ENCODE assay signal across 27 cellular contexts in genomic region chr21:40231979-40232378, GRCh38.
"Had no signal": no experiment of that assay in that cellular context is flagged by ENCODE, and none has a peak within 500 bp of the region (broad histone marks: within the 10 kb centered on the region; RNA-seq: fewer than 3 reads in every experiment).

No MANE protein-coding gene starts in this region.

- H3K4me1 ChIP-seq: suprapubic skin, testis, thyroid gland, tibial artery, tibial nerve, transverse colon, upper lobe of left lung, upper lobe of right lung, uterus, vagina had no signal

- H3K4me3 ChIP-seq: stomach, suprapubic skin, testis, thoracic aorta, thyroid gland, tibial artery, tibial nerve, transverse colon, upper lobe of left lung, upper lobe of right lung, uterus, vagina had no signal

- H3K36me3 ChIP-seq: stomach, suprapubic skin, thoracic aorta, thyroid gland, tibial artery, tibial nerve, transverse colon, upper lobe of left lung, upper lobe of right lung, uterus, vagina had no signal

- H3K27me3 ChIP-seq: suprapubic skin, testis, thyroid gland, tibial artery, tibial nerve, transverse colon, upper lobe of left lung, upper lobe of right lung, uterus, vagina had no signal

- H3K9me3 ChIP-seq: stomach, suprapubic skin, testis, thoracic aorta, thyroid gland, tibial artery, tibial nerve, transverse colon, upper lobe of left lung, upper lobe of right lung, uterus, vagina had no signal

- FAIRE-seq: urothelium cell line had no signal

- ATAC-seq: stimulated activated effector memory CD8-positive, alpha-beta T cell treated with anti-CD3 and anti-CD28 coated beads, Interleukin-12 subunit alpha, Interleukin-12 subunit beta, amount 100 ng/mL, for 72 hours; stimulated activated memory B cell treated with anti-CD40 and anti-IgM and Interleukin-4, amounts not matched to agents 10 μg/mL and 1 μg/mL and 100 μg/mL, for 72 hours; stimulated activated naive B cell treated with anti-CD40 and anti-IgM and Interleukin-4, amounts not matched to agents 10 μg/mL and 1 μg/mL and 100 μg/mL, for 72 hours; stimulated activated naive CD8-positive, alpha-beta T cell treated with anti-CD3 and anti-CD28 coated beads, Interleukin-15, amount 100 ng/mL, for 72 hours; stimulated activated naive CD8-positive, alpha-beta T cell treated with anti-CD3 and anti-CD28 coated beads, Interleukin-15, Interleukin-2, amounts not matched to agents 100 U/mL and 50 U/mL, for 24 hours; upper lobe of right lung had no signal

- H3K27ac ChIP-seq: stomach, suprapubic skin, testis, thoracic aorta, thyroid gland, tibial artery, tibial nerve, transverse colon, upper lobe of left lung, upper lobe of right lung, uterus, vagina had no signal

- DNase-seq: stimulated activated CD4-positive, alpha-beta T cell treated with anti-CD3 and anti-CD28 coated beads, Interleukin-2, amount 100 ng/mL, for 48 hours; stimulated activated CD4-positive, alpha-beta T cell treated with anti-CD3 and anti-CD28 coated beads, Interleukin-4, amount 100 ng/mL, for 1 hour; stimulated activated CD4-positive, alpha-beta T cell treated with anti-CD3 and anti-CD28 coated beads, Interleukin-4, amount 100 ng/mL, for 24 hours; stimulated activated CD4-positive, alpha-beta T cell treated with anti-CD3 and anti-CD28 coated beads, Interleukin-4, amount 100 ng/mL, for 4 hours; stimulated activated CD8-positive, alpha-beta memory T cell treated with anti-CD3 and anti-CD28 coated beads, Interleukin-4, amount 100 ng/mL, for 48 hours; stimulated activated naive B cell treated with anti-CD40 and anti-IgM and Interleukin-4, amounts not matched to agents 10 μg/mL and 1 μg/mL and 100 μg/mL, for 72 hours; stimulated activated naive CD4-positive, alpha-beta T cell; stimulated activated naive CD4-positive, alpha-beta T cell treated with Interleukin-2 at 50 U/mL for 16 hours; stimulated activated naive CD8-positive, alpha-beta T cell treated with anti-CD3 and anti-CD28 coated beads, Interleukin-15, amount 100 ng/mL, for 72 hours; stimulated activated naive CD8-positive, alpha-beta T cell treated with anti-CD3 and anti-CD28 coated beads, Interleukin-15, Interleukin-2, amounts not matched to agents 100 U/mL and 50 U/mL, for 24 hours; stomach; substantia nigra; testis; thyroid gland; tibial artery; transverse colon; trophoblast cell; upper lobe of left lung; upper lobe of right lung; uterus had no signal
